Comparison of ENCODE assay signal across 1 cellular context in the genomic region with DNA sequence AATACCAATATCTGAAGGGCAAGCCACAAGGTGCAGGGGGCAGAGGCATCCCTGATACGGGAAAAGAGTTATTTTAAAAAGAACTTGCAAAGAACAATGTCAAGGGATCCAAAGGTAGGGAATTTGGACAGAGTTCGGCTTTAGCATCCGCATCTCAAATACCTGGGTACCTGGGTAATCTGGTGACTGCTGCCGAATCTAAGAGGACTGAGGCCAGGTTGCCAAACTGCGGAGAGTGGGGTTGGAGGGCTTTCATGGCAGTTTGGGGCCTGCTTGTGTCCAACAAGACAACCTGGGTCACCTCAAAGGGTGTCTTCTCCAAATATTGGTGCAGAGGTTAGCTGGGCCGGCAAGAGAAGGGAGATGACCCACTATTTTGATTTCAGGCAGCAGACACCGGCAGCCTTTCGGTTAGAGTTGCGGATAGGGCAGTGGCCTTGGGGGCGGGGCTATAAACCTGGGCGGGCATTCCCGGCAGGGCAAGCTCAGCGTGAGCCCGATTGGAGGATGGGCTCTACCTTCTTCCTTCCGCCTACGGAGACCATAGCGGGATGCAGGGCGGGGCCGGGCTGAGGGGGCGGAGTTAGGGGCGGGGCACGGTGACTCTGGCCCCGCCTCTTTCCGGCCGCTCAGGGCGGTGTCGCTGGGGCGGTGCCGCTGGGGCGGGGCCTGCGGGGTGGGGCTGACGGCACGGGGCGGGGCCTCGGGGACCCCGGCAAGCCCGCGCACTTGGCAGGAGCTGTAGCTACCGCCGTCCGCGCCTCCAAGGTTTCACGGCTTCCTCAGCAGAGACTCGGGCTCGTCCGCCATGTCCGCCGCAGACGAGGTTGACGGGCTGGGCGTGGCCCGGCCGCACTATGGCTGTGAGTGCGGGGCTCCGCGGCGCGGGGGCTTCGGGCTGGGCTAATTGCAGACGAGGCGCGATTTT.
TF ChIP-seq lines count a peak whose summit lies in the region.

A gene with protein sequence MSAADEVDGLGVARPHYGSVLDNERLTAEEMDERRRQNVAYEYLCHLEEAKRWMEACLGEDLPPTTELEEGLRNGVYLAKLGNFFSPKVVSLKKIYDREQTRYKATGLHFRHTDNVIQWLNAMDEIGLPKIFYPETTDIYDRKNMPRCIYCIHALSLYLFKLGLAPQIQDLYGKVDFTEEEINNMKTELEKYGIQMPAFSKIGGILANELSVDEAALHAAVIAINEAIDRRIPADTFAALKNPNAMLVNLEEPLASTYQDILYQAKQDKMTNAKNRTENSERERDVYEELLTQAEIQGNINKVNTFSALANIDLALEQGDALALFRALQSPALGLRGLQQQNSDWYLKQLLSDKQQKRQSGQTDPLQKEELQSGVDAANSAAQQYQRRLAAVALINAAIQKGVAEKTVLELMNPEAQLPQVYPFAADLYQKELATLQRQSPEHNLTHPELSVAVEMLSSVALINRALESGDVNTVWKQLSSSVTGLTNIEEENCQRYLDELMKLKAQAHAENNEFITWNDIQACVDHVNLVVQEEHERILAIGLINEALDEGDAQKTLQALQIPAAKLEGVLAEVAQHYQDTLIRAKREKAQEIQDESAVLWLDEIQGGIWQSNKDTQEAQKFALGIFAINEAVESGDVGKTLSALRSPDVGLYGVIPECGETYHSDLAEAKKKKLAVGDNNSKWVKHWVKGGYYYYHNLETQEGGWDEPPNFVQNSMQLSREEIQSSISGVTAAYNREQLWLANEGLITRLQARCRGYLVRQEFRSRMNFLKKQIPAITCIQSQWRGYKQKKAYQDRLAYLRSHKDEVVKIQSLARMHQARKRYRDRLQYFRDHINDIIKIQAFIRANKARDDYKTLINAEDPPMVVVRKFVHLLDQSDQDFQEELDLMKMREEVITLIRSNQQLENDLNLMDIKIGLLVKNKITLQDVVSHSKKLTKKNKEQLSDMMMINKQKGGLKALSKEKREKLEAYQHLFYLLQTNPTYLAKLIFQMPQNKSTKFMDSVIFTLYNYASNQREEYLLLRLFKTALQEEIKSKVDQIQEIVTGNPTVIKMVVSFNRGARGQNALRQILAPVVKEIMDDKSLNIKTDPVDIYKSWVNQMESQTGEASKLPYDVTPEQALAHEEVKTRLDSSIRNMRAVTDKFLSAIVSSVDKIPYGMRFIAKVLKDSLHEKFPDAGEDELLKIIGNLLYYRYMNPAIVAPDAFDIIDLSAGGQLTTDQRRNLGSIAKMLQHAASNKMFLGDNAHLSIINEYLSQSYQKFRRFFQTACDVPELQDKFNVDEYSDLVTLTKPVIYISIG (N-terminal part only) (plus strand): TSS at position 709 of the 928 bp plus-strand sequence. CDS start 100 bp downstream, at position 809.

TF ChIP-seq in H1, 55 proteins besides CTCF, POLR2A, EP300 and RAD21:
- TF ChIP-seq YY1 (IDR thresholded peaks at IDR 0.05; ENCODE audit: low read depth, low read length) (peak; percentile 86), POLR2AphosphoS5 (IDR thresholded peaks at IDR 0.05; ENCODE audit: low read depth, low read length) (peak; percentile 90), PHF8 (conservative IDR thresholded peaks at IDR 0.05; ENCODE audit: low read depth, low read length) (peak; percentile 44; the same call in 1 of the 2 replicates), RBBP5 (IDR thresholded peaks at IDR 0.05; ENCODE audit: borderline replicate concordance, low read depth, low read length) (peak; percentile 56), TAF7 (optimal IDR thresholded peaks at IDR 0.05; ENCODE audit: borderline replicate concordance, low read depth, low read length) (peak; percentile 77), KDM5A (IDR thresholded peaks at IDR 0.05; ENCODE audit: low read length) (no peak), SIN3A (conservative IDR thresholded peaks at IDR 0.05 in 1 of 2, IDR thresholded peaks at IDR 0.05 in 1 of 2; ENCODE audit: low read depth in 1 of 2, low read length in 2 of 2) (peak in 1 of 2 experiments; percentile 18; a peak in 1 of 4 replicates), TBP (IDR thresholded peaks at IDR 0.05; ENCODE audit: low read depth, low read length) (peak; percentile 41; the same call in 1 of the 2 replicates), CBX8 (IDR thresholded peaks at IDR 0.05; ENCODE audit: borderline replicate concordance, low read depth, low read length) (no peak), KDM4A (IDR thresholded peaks at IDR 0.05; ENCODE audit: low read depth, low read length, severe bottlenecking) (peak; percentile 28), RFX5 (IDR thresholded peaks at IDR 0.05; ENCODE audit: borderline replicate concordance, low read depth, low read length) (no peak), FOSL1 (IDR thresholded peaks at IDR 0.05; ENCODE audit: insufficient read depth, low read depth, low read length) (no peak), SP4 (IDR thresholded peaks at IDR 0.05; ENCODE audit: low read length) (peak; percentile 87; the same call in 1 of the 2 replicates), TEAD4 (IDR thresholded peaks at IDR 0.05; ENCODE audit: low read depth, low read length) (0 out of 2 replicates have a peak, but pooled peaks have one; percentile 13), SP1 (IDR thresholded peaks at IDR 0.05; ENCODE audit: low read depth, low read length) (peak; percentile 67; the same call in 1 of the 2 replicates), TAF1 (IDR thresholded peaks at IDR 0.05; ENCODE audit: low read depth, low read length) (peak; percentile 85)
- TF ChIP-seq, protein P1, sequence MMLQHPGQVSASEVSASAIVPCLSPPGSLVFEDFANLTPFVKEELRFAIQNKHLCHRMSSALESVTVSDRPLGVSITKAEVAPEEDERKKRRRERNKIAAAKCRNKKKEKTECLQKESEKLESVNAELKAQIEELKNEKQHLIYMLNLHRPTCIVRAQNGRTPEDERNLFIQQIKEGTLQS (IDR thresholded peaks at IDR 0.05; ENCODE audit: insufficient read depth, low read depth, low read length): no peak
- TF ChIP-seq, protein P2, sequence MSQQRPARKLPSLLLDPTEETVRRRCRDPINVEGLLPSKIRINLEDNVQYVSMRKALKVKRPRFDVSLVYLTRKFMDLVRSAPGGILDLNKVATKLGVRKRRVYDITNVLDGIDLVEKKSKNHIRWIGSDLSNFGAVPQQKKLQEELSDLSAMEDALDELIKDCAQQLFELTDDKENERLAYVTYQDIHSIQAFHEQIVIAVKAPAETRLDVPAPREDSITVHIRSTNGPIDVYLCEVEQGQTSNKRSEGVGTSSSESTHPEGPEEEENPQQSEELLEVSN (IDR thresholded peaks at IDR 0.05): no peak
TF ChIP-seq in H1: peak in this region for 12.
